In the genomic region with DNA sequence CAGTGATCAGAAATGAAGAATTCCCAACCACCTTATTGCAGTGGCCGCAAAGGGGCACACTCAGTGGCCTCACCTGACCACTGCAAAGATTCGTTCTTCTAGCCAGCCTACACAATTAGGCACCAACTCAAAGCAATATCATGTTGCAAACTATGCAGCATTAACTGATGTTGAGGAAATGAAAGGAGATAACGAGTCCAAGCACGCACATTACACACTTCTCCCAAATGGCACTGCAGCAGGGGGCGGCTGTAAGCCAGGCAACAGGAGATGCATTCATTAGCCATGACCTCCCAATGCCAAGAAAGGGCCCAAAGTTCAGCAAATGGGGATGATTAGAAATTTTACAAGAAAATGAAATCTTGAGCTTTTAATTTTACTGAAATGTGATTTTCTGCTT, we compare ENCODE assay signal across 14 cellular contexts. TPM values are rescaled to one million over a fixed set of nuclear protein-coding genes. Genes with fewer than 3 reads are reported as not detected.
DNase-seq lines count a peak whose midpoint lies in the region; ATAC-seq, FAIRE-seq and TF ChIP-seq lines count a peak whose summit lies in the region.
"Had no signal": no experiment of that assay in that cellular context is flagged by ENCODE, and none has a peak within 500 bp of the region (broad histone marks: within the 10 kb centered on the region; RNA-seq: fewer than 3 reads in every experiment).

No MANE protein-coding gene starts in this region.

- CTCF ChIA-PET in HepG2 (lab: Yijun Ruan, JAX; ENCODE audit: low intra/inter-chr PET ratio, low total read pairs) (no interaction called here), Panc1 (lab: Charles Lee) (interaction anchor here (0.6 to 1.2 kb wide), 2 partner anchors 41 to 93 kb away, joined by 3 to 5 read pairs; no protein-coding TSS in a partner anchor), Calu3 (lab: Charles Lee) (interaction anchor here (0.6 kb wide), 1 partner anchor 960 kb away, joined by 5 read pairs; no protein-coding TSS in a partner anchor)

- H2AFZ ChIP-seq in HepG2 (ENCODE audit: low read length): no peak overlapping the region

- intact Hi-C loops in HepG2 (cut with micrococcal nuclease; ENCODE audit: unreplicated experiment): no loop called here
- intact Hi-C loops in right lobe of liver (cut with DNase I): no loop called here
- intact Hi-C loops in Panc1 (cut with micrococcal nuclease; ENCODE audit: unreplicated experiment): loop anchor here (5.0 kb wide), 1 partner anchor 390 kb away; no protein-coding TSS in a partner anchor
- intact Hi-C loops in Calu3 (cut with micrococcal nuclease; ENCODE audit: unreplicated experiment): no loop called here

- H3K4me3 Mint-ChIP-seq in Calu3 (ENCODE audit: low read depth, unreplicated experiment): no peak overlapping the region
- H3K4me3 Mint-ChIP-seq: activated naive CD4-positive, alpha-beta T cell treated with anti-CD3 and anti-CD28 coated beads for 36 hours had no signal

- no peak overlapping the region for H3K4me2 ChIP-seq in HepG2 (ENCODE audit: low read depth, low read length)

- no peak overlapping the region for H3K9ac ChIP-seq in HepG2 (ENCODE audit: insufficient read depth, low read depth, low read length)

- POLR2A ChIA-PET in HepG2 (lab: Yijun Ruan, JAX): interaction anchor here (2.0 kb wide), 1 partner anchor 23 kb away, joined by 5 read pairs; no protein-coding TSS in a partner anchor
- POLR2A ChIA-PET in Panc1 (lab: Charles Lee): no interaction called here

- no peaks in the 10 kb centered on the region for H3K36me3 Mint-ChIP-seq in Calu3 (ENCODE audit: insufficient read depth, unreplicated experiment)

- TF ChIP-seq CTCF in HepG2 (CRISPR knock-in tag; IDR thresholded peaks at IDR 0.05) (no peak; the same call in 1 of the 2 replicates), right lobe of liver (IDR thresholded peaks at IDR 0.05) (no peak), Panc1 (IDR thresholded peaks at IDR 0.05) (no peak; the same call in 1 of the 2 replicates), Calu3 (IDR thresholded peaks at IDR 0.05; ENCODE audit: unreplicated experiment) (no peak), brain microvascular endothelial cell (IDR thresholded peaks at IDR 0.05; ENCODE audit: low read depth, low read length, missing control alignments) (no peak)

- TF ChIP-seq EP300 in HepG2 (IDR thresholded peaks at IDR 0.05; ENCODE audit: low read depth in 2 of 2, low read length in 2 of 2) (no peak), HepG2 (CRISPR knock-in tag; IDR thresholded peaks at IDR 0.05; ENCODE audit: borderline replicate concordance) (no peak)

- H3K9me3 ChIP-seq in HepG2 (ENCODE audit: low read length) (no peaks in the 10 kb centered on the region), right lobe of liver (no peaks in the 10 kb centered on the region), Panc1 (ENCODE audit: control insufficient read depth, insufficient read depth, low read depth, low read length) (no peaks in the 10 kb centered on the region)
- H3K9me3 ChIP-seq: thoracic aorta had no signal

- no peak for FAIRE-seq in HepG2 (lab: Jason Lieb, UNC)

- H3K79me2 ChIP-seq in HepG2 (ENCODE audit: insufficient read depth, low read length): peaks cover 69% of the 10 kb centered on the region

- 96% methylated on average over 5 of the region's 5 CpGs for WGBS in HepG2 (ENCODE audit: low lambda C conversion rate)
- WGBS in right lobe of liver (ENCODE audit: insufficient coverage, low coverage, low lambda C conversion rate, missing lambda C conversion rate): 70% methylated on average over 3 of the region's 5 CpGs

- H3K27ac Mint-ChIP-seq in Calu3 (ENCODE audit: unreplicated experiment): no peak overlapping the region
- H3K27ac Mint-ChIP-seq: activated naive CD4-positive, alpha-beta T cell treated with anti-CD3 and anti-CD28 coated beads for 36 hours had no signal

- H3K27me3 Mint-ChIP-seq in Calu3 (ENCODE audit: unreplicated experiment): no peaks in the 10 kb centered on the region

- H3K4me1 Mint-ChIP-seq in Calu3 (ENCODE audit: low read depth, unreplicated experiment): peaks cover 23% of the 10 kb centered on the region

- BruUV-seq in HepG2 (replicated peaks; lab: Mats Ljungman, UMichigan): no TSS peak
- no TSS peak for BruUV-seq in Panc1 (replicated peaks; lab: Mats Ljungman, UMichigan)
- BruUV-seq in Calu3 (replicated peaks; lab: Mats Ljungman, UMichigan): no TSS peak

- H3K36me3 ChIP-seq in HepG2 (replicated peaks in 1 of 2; ENCODE audit: control insufficient read depth in 1 of 2, insufficient read depth in 2 of 2, low read length in 2 of 2): peaks cover 0 to 2% of the 10 kb centered on the region in 2 experiments; a peak in 1 of 5 replicates
- H3K36me3 ChIP-seq in right lobe of liver: no peaks in the 10 kb centered on the region
- no peaks in the 10 kb centered on the region for H3K36me3 ChIP-seq in Panc1 (ENCODE audit: control insufficient read depth, insufficient read depth, low read length)
- H3K36me3 ChIP-seq in brain microvascular endothelial cell (replicated peaks): peaks cover 3% of the 10 kb centered on the region
- H3K36me3 ChIP-seq: thoracic aorta had no signal

- TF ChIP-seq POLR2A in HepG2 (IDR thresholded peaks at IDR 0.05; ENCODE audit: insufficient read depth in 1 of 2, low read depth in 2 of 2, low read length in 2 of 2) (no peak), right lobe of liver (IDR thresholded peaks at IDR 0.05) (no peak)

- in situ Hi-C loops in HepG2 (cut with HindIII; ENCODE audit: extremely low pct_ligation_motif_present, low pct_unique_long_range_greater_than_20kb) (no loop called here), Panc1 (cut with HindIII; ENCODE audit: low pct_unique_long_range_greater_than_20kb, low sequenced_read_pairs) (no loop called here), brain microvascular endothelial cell (cut with HindIII; ENCODE audit: low pct_ligation_motif_present, low sequenced_read_pairs) (no loop called here)

- ATAC-seq in HepG2 (no peak), right lobe of liver (no peak), Panc1 (no peak; the same call in 1 of the 2 replicates)

- no peaks in the 10 kb centered on the region for H3K9me3 Mint-ChIP-seq in Calu3 (ENCODE audit: low read depth, unreplicated experiment)
- H3K9me3 Mint-ChIP-seq: activated naive CD4-positive, alpha-beta T cell treated with anti-CD3 and anti-CD28 coated beads for 36 hours had no signal

- no peak for DNase-seq in HepG2 (ENCODE audit: low spot score)
- DNase-seq in right lobe of liver: no peak
- DNase-seq in Panc1 (ENCODE audit: low read depth, low spot score): no peak
- DNase-seq in epithelial cell of prostate (ENCODE audit: low read depth, low spot score): no peak
- DNase-seq in Calu3: no peak
- no peak for DNase-seq in germinal center (ENCODE audit: low spot score)
- DNase-seq in NK-92 treated with Interleukin-12 subunit alpha and Interleukin-12 subunit beta, amount 100 ng/mL, for 24 hours (lab: John Stamatoyannopoulos, UW): no peak
- DNase-seq in brain microvascular endothelial cell: no peak
- DNase-seq: activated CD8-positive, alpha-beta memory T cell treated with anti-CD3 and anti-CD28 coated beads, Interleukin-2, amount 50 U/mL, for 4 hours; activated naive CD4-positive, alpha-beta T cell treated with anti-CD3 and anti-CD28 coated beads for 36 hours; Karpas-422; retina had no signal

- H3K4me3 ChIP-seq in HepG2 (replicated peaks in 1 of 3; ENCODE audit: insufficient read depth in 1 of 3, low read depth in 2 of 3, low read length in 3 of 3) (no peak overlapping the region), right lobe of liver (no peak overlapping the region), Panc1 (ENCODE audit: low read depth in 2 of 2, low read length in 2 of 2) (no peak overlapping the region), brain microvascular endothelial cell (ENCODE audit: low read depth, low read length) (no peak overlapping the region)
- H3K4me3 ChIP-seq: lung, thoracic aorta had no signal

- TF ChIP-seq RAD21 in HepG2 (CRISPR knock-in tag; IDR thresholded peaks at IDR 0.05): no peak

- H3K4me1 ChIP-seq in HepG2 (ENCODE audit: insufficient read depth, low read length) (peaks cover 86% of the 10 kb centered on the region), right lobe of liver (peaks cover 0 to 27% (median 4%) of the 10 kb centered on the region in 4 donors), Panc1 (ENCODE audit: control insufficient read depth, insufficient read depth, low read length) (peaks cover 93% of the 10 kb centered on the region)

- H4K20me1 ChIP-seq in HepG2 (ENCODE audit: insufficient read depth, low read length): peaks cover 2% of the 10 kb centered on the region; the same call in 1 of the 2 replicates

- H3K27ac ChIP-seq in HepG2 (ENCODE audit: extremely low read length, insufficient read depth, low read length) (no peak overlapping the region), right lobe of liver (no peak overlapping the region), Panc1 (ENCODE audit: low read length) (peak overlapping the region; percentile 99), epithelial cell of prostate (peak overlapping the region; percentile 88), brain microvascular endothelial cell (no peak overlapping the region)

- H3K27me3 ChIP-seq in HepG2 (ENCODE audit: control insufficient read depth in 1 of 2, insufficient read depth in 2 of 2, low read length in 2 of 2) (no peaks in the 10 kb centered on the region), right lobe of liver (no peaks in the 10 kb centered on the region), Panc1 (ENCODE audit: control insufficient read depth, insufficient read depth, low read length) (no peaks in the 10 kb centered on the region), brain microvascular endothelial cell (replicated peaks) (no peaks in the 10 kb centered on the region)

RNA-seq across cellular contexts. Expression of a gene that starts 39.3 kb away (rescaled TPM):
- 16.3 and 20.7 TPM in 2 replicates for total RNA-seq in HepG2 (2016; rRNA removed; fragmentation: Illumina TruSeq; extraction: Trizol)
- total RNA-seq in HepG2 (2016; cell fraction: cytosol; rRNA removed; fragmentation: Illumina TruSeq; extraction: Trizol; ENCODE audit: low read depth): 21.4 and 22.2 TPM in 2 replicates
- 15.7 and 19.7 TPM in 2 replicates for total RNA-seq in HepG2 (2016; cell fraction: insoluble cytoplasmic fraction; rRNA removed; fragmentation: Illumina TruSeq; extraction: Trizol)
- 19.8 and 25.4 TPM in 2 replicates for total RNA-seq in HepG2 (2016; cell fraction: membrane; rRNA removed; fragmentation: Illumina TruSeq; extraction: Trizol)
- 49.6 and 54.8 TPM in 2 replicates for total RNA-seq in HepG2 (2016; cell fraction: nucleus; rRNA removed; fragmentation: Illumina TruSeq; extraction: Trizol)
- 39.5 and 40.2 TPM in 2 replicates for polyA plus RNA-seq in HepG2 (2011; rRNA removed)
- 18.2 and 19.6 TPM in 2 replicates for polyA plus RNA-seq in HepG2 (2011; cell fraction: cytosol; rRNA removed)
- 69.8 and 87.7 TPM in 2 replicates for polyA plus RNA-seq in HepG2 (2011; cell fraction: nucleus; rRNA removed)
- 20.4 and 28.6 TPM in 2 replicates for polyA plus RNA-seq in HepG2 (2012)
- 2.6 and 3.3 TPM in 2 replicates for polyA plus RNA-seq in HepG2 (2016; cell fraction: cytosol; fragmentation: Illumina TruSeq; extraction: Trizol; ENCODE audit: low read depth)
- polyA plus RNA-seq in HepG2 (2016; cell fraction: insoluble cytoplasmic fraction; fragmentation: Illumina TruSeq; extraction: Trizol; ENCODE audit: low read depth): 12.1 and 12.2 TPM in 2 replicates
- polyA plus RNA-seq in HepG2 (2016; cell fraction: membrane; fragmentation: Illumina TruSeq; extraction: Trizol; ENCODE audit: low read depth): 4.0 and 4.1 TPM in 2 replicates
- 18.8 TPM in 2 replicates for polyA plus RNA-seq in HepG2 (2016; cell fraction: nucleus; fragmentation: Illumina TruSeq; extraction: Trizol; ENCODE audit: insufficient read depth, low read depth)
- polyA minus RNA-seq in HepG2 (2011; rRNA and poly(A)+ RNA removed; ENCODE audit: low replicate concordance): 13.4 and 120 TPM in 2 replicates
- polyA minus RNA-seq in HepG2 (2011; cell fraction: cytosol; rRNA and poly(A)+ RNA removed): 36.1 and 49.7 TPM in 2 replicates
- 200 and 217 TPM in 2 replicates for polyA minus RNA-seq in HepG2 (2011; cell fraction: nucleus; rRNA and poly(A)+ RNA removed)
- 10 to 100 TPM; 23.2 to 28.7 (median 25.0) TPM for total RNA-seq in right lobe of liver
- 67.1 TPM for total RNA-seq in Panc1 (2021; ENCODE audit: unreplicated experiment)
- polyA plus RNA-seq in Panc1 (2012; ENCODE audit: insufficient read length): 30.3 TPM
- 16.6 and 19.7 TPM in 2 replicates for total RNA-seq in Calu3 (2022)

Comparison
In these comparisons a context has a peak if more than half of its experiments do, and no peak if none do; other contexts are left out.
1. H3K27ac ChIP-seq: peak in Panc1 (single experiment) and epithelial cell of prostate (single experiment); none in HepG2 (single experiment), right lobe of liver (0 of 3) and brain microvascular endothelial cell (single experiment).